15 cellular contexts compared by ENCODE assay signal in the genomic region with DNA sequence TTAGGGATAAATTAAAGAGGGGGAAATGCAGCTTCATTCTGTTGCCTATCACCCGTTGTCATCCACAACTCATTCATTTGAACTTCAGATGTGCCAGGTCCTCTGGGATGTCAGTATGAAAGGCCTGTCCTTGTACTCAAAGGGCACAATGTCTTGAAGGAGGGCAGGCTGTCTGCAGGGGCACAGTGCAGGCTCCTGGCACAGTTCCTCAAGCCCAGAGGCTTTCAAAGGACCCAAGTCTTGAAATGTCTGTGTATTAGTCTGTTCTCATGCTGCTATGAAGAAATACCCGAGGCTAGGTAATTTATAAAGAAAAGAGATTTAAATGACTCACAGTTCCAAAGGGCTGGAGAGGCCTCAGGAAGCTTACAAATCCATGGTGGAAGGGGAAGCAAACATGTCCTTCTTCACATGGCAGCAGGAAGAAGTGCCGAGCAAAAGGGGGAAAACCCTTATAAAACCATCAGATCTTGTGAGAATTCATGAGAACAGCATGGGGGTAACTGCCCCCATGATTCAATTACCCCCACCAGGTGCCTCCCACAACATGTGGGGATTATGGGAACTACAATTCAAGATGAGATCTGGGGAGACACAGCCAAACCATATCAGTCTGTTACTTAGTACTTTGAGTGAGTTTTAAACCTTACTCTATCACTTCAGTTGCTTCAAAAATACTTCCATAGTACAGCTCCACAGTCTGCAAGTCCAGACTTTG. TPM values are rescaled to one million over a fixed set of nuclear protein-coding genes. Genes with fewer than 3 reads are reported as not detected.
A peak's percentile ranks its signal among the peaks of the same experiment; 100 is the strongest.
DNase-seq lines count a peak whose midpoint lies in the region; ATAC-seq and TF ChIP-seq lines count a peak whose summit lies in the region.
"Had no signal": no experiment of that assay in that cellular context is flagged by ENCODE, and none has a peak within 500 bp of the region (broad histone marks: within the 10 kb centered on the region; RNA-seq: fewer than 3 reads in every experiment).

No MANE protein-coding gene starts in this region.

- no peaks in the 10 kb centered on the region for H3K9me3 ChIP-seq in breast epithelium
- H3K9me3 ChIP-seq: colonic mucosa, gastroesophageal sphincter, right atrium auricular region, upper lobe of left lung had no signal

- no TSS peak for BruUV-seq in MCF 10A (replicated peaks; lab: Mats Ljungman, UMichigan)

- ATAC-seq in WTC11 (no peak), HG02759 (IDR thresholded peaks at IDR 0.05; ENCODE audit: unreplicated experiment) (no peak), HG02885 (IDR thresholded peaks at IDR 0.05; ENCODE audit: poor library complexity, unreplicated experiment) (no peak), GM21825 (IDR thresholded peaks at IDR 0.05; ENCODE audit: unreplicated experiment) (no peak)
- ATAC-seq in stimulated activated naive CD8-positive, alpha-beta T cell treated with anti-CD3 and anti-CD28 coated beads, Interleukin-15, amount 100 ng/mL, for 72 hours = no peak
- ATAC-seq: gastroesophageal sphincter had no signal

- DNase-seq in MCF 10A (ENCODE audit: unreplicated experiment) = peak; percentile 49
- DNase-seq in breast epithelium (ENCODE audit: low spot score in 2 of 2) = no peak
- DNase-seq in WTC11 (ENCODE audit: low spot score) = no peak
- DNase-seq in fibroblast of pulmonary artery (ENCODE audit: low read depth) = peak; percentile 43
- DNase-seq in stimulated activated naive CD8-positive, alpha-beta T cell treated with anti-CD3 and anti-CD28 coated beads, Interleukin-15, amount 100 ng/mL, for 72 hours = no peak
- DNase-seq: colonic mucosa, NCI-H2171, upper lobe of left lung had no signal

- peaks cover 0 to 18% of the 10 kb centered on the region in 2 donors for H3K4me1 ChIP-seq in breast epithelium
- H3K4me1 ChIP-seq: colonic mucosa had no signal

- H3K27me3 ChIP-seq in breast epithelium = no peaks in the 10 kb centered on the region
- H3K27me3 ChIP-seq: BLaER1, colonic mucosa, gastroesophageal sphincter, right atrium auricular region, upper lobe of left lung had no signal

- intact Hi-C loops in MCF 10A (cut with micrococcal nuclease) (no loop called here), breast epithelium (cut with DNase I; ENCODE audit: low total_unique reads) (no loop called here)

- no peaks in the 10 kb centered on the region for H3K9me3 Mint-ChIP-seq in MCF 10A (ENCODE audit: unreplicated experiment)
- no peaks in the 10 kb centered on the region for H3K9me3 Mint-ChIP-seq in WTC11
- H3K9me3 Mint-ChIP-seq in stimulated activated naive CD8-positive, alpha-beta T cell treated with anti-CD3 and anti-CD28 coated beads, Interleukin-15, amount 100 ng/mL, for 72 hours = peaks cover 19 to 35% of the 10 kb centered on the region in 2 donors
- H3K9me3 Mint-ChIP-seq: memory B cell had no signal

- H3K36me3 ChIP-seq in breast epithelium = no peaks in the 10 kb centered on the region
- H3K36me3 ChIP-seq: BLaER1, colonic mucosa, gastroesophageal sphincter, right atrium auricular region, upper lobe of left lung had no signal

- H3K36me3 Mint-ChIP-seq in MCF 10A (ENCODE audit: insufficient read depth, unreplicated experiment) (no peaks in the 10 kb centered on the region), WTC11 (no peaks in the 10 kb centered on the region)

- POLR2A ChIA-PET in MCF 10A (lab: Yijun Ruan, JAX) (interaction anchor here (1.0 to 7.6 kb wide), 10 partner anchors 8 to 510 kb away, joined by 3 to 79 read pairs (median 6); a partner anchor contains a TSS), WTC11 (lab: Charles Lee) (interaction anchor here (0.5 kb wide), 1 partner anchor 256 kb away, joined by 12 read pairs; no protein-coding TSS in a partner anchor)

- H3K27ac ChIP-seq in breast epithelium = peak overlapping the region in 1 of 2 donors; percentile 20
- H3K27ac ChIP-seq: BLaER1, colonic mucosa, gastroesophageal sphincter, right atrium auricular region, upper lobe of left lung had no signal

- no peak overlapping the region for H3K4me3 ChIP-seq in breast epithelium
- H3K4me3 ChIP-seq in fibroblast of pulmonary artery (replicated peaks; ENCODE audit: low read depth, low read length) = no peak overlapping the region
- H3K4me3 ChIP-seq: BLaER1, colonic mucosa, gastroesophageal sphincter, right atrium auricular region, upper lobe of left lung had no signal

- CTCF ChIA-PET in MCF 10A (lab: Yijun Ruan, JAX) (interaction anchor here (0.6 to 5.5 kb wide), 5 partner anchors 41 to 117 kb away, joined by 3 to 31 read pairs (median 6); no protein-coding TSS in a partner anchor), WTC11 (lab: Charles Lee) (interaction anchor here (0.9 kb wide), 1 partner anchor 41 kb away, joined by 4 read pairs; no protein-coding TSS in a partner anchor)

- no peaks in the 10 kb centered on the region for H3K27me3 Mint-ChIP-seq in MCF 10A (ENCODE audit: insufficient read depth, unreplicated experiment)
- H3K27me3 Mint-ChIP-seq in WTC11 (ENCODE audit: low read depth) = no peaks in the 10 kb centered on the region
- no peaks in the 10 kb centered on the region for H3K27me3 Mint-ChIP-seq in stimulated activated naive CD8-positive, alpha-beta T cell treated with anti-CD3 and anti-CD28 coated beads, Interleukin-15, amount 100 ng/mL, for 72 hours
- H3K27me3 Mint-ChIP-seq: memory B cell had no signal

- peak overlapping the region; percentile 75 for H3K27ac Mint-ChIP-seq in MCF 10A (ENCODE audit: low read depth, unreplicated experiment)
- peak overlapping the region; percentile 95 for H3K27ac Mint-ChIP-seq in WTC11
- H3K27ac Mint-ChIP-seq in stimulated activated naive CD8-positive, alpha-beta T cell treated with anti-CD3 and anti-CD28 coated beads, Interleukin-15, amount 100 ng/mL, for 72 hours = peak overlapping the region in 1 of 2 donors; percentile 27
- H3K27ac Mint-ChIP-seq: memory B cell had no signal

- no peak for TF ChIP-seq POLR2A in breast epithelium (IDR thresholded peaks at IDR 0.05)

- peak overlapping the region; percentile 11 for H3K4me3 Mint-ChIP-seq in MCF 10A (ENCODE audit: unreplicated experiment)
- peak overlapping the region; percentile 51; the same call in 1 of the 2 replicates for H3K4me3 Mint-ChIP-seq in WTC11
- peak overlapping the region; percentile 32 to 35 for H3K4me3 Mint-ChIP-seq in stimulated activated naive CD8-positive, alpha-beta T cell treated with anti-CD3 and anti-CD28 coated beads, Interleukin-15, amount 100 ng/mL, for 72 hours

- TF ChIP-seq CTCF in MCF 10A (IDR thresholded peaks at IDR 0.05; ENCODE audit: unreplicated experiment) (no peak), breast epithelium (IDR thresholded peaks at IDR 0.05) (no peak), WTC11 (IDR thresholded peaks at IDR 0.05) (no peak), fibroblast of pulmonary artery (IDR thresholded peaks at IDR 0.05; ENCODE audit: low read length, missing control alignments) (no peak)

- peaks cover 36% of the 10 kb centered on the region for H3K4me1 Mint-ChIP-seq in MCF 10A (ENCODE audit: insufficient read depth, unreplicated experiment)
- H3K4me1 Mint-ChIP-seq in WTC11 = peaks cover 81% of the 10 kb centered on the region
- H3K4me1 Mint-ChIP-seq in stimulated activated naive CD8-positive, alpha-beta T cell treated with anti-CD3 and anti-CD28 coated beads, Interleukin-15, amount 100 ng/mL, for 72 hours = peaks cover 88% of the 10 kb centered on the region

TF ChIP-seq in WTC11, 78 proteins besides CTCF, POLR2A, EP300 and RAD21 (continues in another document):
- TF ChIP-seq, protein P1, sequence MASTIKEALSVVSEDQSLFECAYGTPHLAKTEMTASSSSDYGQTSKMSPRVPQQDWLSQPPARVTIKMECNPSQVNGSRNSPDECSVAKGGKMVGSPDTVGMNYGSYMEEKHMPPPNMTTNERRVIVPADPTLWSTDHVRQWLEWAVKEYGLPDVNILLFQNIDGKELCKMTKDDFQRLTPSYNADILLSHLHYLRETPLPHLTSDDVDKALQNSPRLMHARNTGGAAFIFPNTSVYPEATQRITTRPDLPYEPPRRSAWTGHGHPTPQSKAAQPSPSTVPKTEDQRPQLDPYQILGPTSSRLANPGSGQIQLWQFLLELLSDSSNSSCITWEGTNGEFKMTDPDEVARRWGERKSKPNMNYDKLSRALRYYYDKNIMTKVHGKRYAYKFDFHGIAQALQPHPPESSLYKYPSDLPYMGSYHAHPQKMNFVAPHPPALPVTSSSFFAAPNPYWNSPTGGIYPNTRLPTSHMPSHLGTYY (CRISPR knock-in tag; IDR thresholded peaks at IDR 0.05) = no peak
- TF ChIP-seq, protein P2, sequence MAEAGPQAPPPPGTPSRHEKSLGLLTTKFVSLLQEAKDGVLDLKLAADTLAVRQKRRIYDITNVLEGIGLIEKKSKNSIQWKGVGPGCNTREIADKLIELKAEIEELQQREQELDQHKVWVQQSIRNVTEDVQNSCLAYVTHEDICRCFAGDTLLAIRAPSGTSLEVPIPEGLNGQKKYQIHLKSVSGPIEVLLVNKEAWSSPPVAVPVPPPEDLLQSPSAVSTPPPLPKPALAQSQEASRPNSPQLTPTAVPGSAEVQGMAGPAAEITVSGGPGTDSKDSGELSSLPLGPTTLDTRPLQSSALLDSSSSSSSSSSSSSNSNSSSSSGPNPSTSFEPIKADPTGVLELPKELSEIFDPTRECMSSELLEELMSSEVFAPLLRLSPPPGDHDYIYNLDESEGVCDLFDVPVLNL (CRISPR knock-in tag; IDR thresholded peaks at IDR 0.05; ENCODE audit: borderline replicate concordance, low read depth) = no peak
- no peak for TF ChIP-seq NR1H2 (CRISPR knock-in tag; IDR thresholded peaks at IDR 0.05)
- TF ChIP-seq JUN (CRISPR knock-in tag; IDR thresholded peaks at IDR 0.05) = no peak
- TF ChIP-seq, protein P3, sequence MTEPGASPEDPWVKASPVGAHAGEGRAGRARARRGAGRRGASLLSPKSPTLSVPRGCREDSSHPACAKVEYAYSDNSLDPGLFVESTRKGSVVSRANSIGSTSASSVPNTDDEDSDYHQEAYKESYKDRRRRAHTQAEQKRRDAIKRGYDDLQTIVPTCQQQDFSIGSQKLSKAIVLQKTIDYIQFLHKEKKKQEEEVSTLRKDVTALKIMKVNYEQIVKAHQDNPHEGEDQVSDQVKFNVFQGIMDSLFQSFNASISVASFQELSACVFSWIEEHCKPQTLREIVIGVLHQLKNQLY (CRISPR knock-in tag; IDR thresholded peaks at IDR 0.05) = no peak
- no peak for TF ChIP-seq ZNF219 (CRISPR knock-in tag; IDR thresholded peaks at IDR 0.05; ENCODE audit: borderline replicate concordance)
- no peak for TF ChIP-seq ZNF396 (CRISPR knock-in tag; IDR thresholded peaks at IDR 0.05; ENCODE audit: borderline replicate concordance)
- no peak for TF ChIP-seq GABPB1 (CRISPR knock-in tag; IDR thresholded peaks at IDR 0.05)
- no peak for TF ChIP-seq TEAD4 (CRISPR knock-in tag; IDR thresholded peaks at IDR 0.05)

RNA-seq across cellular contexts. Expression of a gene that starts 9.4 kb away (rescaled TPM):
- total RNA-seq in MCF 10A (2022) = 33.1 and 37.4 TPM in 2 replicates
- 10 to 100 TPM; 61.6 to 83.2 (median 75.7) TPM for total RNA-seq in breast epithelium
- total RNA-seq in WTC11 (2021) = 28.0 to 35.0 TPM (median 29.1 TPM) in 3 replicates

Comparison
In these comparisons a context has a peak if more than half of its experiments do, and no peak if none do; other contexts are left out.
1. DNase-seq: peak in MCF 10A (single experiment) and fibroblast of pulmonary artery (single experiment); none in breast epithelium (0 of 2), WTC11 (single experiment) and stimulated activated naive CD8-positive, alpha-beta T cell treated with anti-CD3 and anti-CD28 coated beads, Interleukin-15, amount 100 ng/mL, for 72 hours (0 of 2).
2. Peak in every context shown above with its lines, with median percentiles within 50 percentile points of each other: H3K4me3 Mint-ChIP-seq.